ENCODE assay signal across 18 cellular contexts in genomic region chr6:75581231-75581630, GRCh38. TPM values are rescaled to one million over a fixed set of nuclear protein-coding genes. Genes with fewer than 3 reads are reported as not detected.
DNase-seq lines count a peak whose midpoint lies in the region; ATAC-seq and TF ChIP-seq lines count a peak whose summit lies in the region.
"Had no signal": no experiment of that assay in that cellular context is flagged by ENCODE, and none has a peak within 500 bp of the region (broad histone marks: within the 10 kb centered on the region; RNA-seq: fewer than 3 reads in every experiment).

No MANE protein-coding gene starts in this region.

- no peaks in the 10 kb centered on the region for H3F3A ChIP-seq in SK-N-SH (replicated peaks; ENCODE audit: insufficient read depth)

- no peak for TF ChIP-seq RAD21 in SK-N-SH (IDR thresholded peaks at IDR 0.05; ENCODE audit: low read length)

- no peak overlapping the region for H2AFZ ChIP-seq in Karpas-422 (ENCODE audit: low read length)
- no peak overlapping the region for H2AFZ ChIP-seq in SK-N-SH (ENCODE audit: low read depth)

- CTCF ChIA-PET in SK-N-SH (lab: Yijun Ruan, JAX) = no interaction called here

- H3K4me2 ChIP-seq in Karpas-422 (ENCODE audit: low read depth, low read length, poor library complexity, severe bottlenecking) = no peak overlapping the region
- H3K4me2 ChIP-seq in SK-N-SH = no peak overlapping the region
- H3K4me2 ChIP-seq: BLaER1 treated with 17β-estradiol and CSF1 and Interleukin-3, amounts not matched to agents 10 nM and 100 nM had no signal

- WGBS in SK-N-SH (ENCODE audit: low lambda C conversion rate) = 77% methylated on average over 1 of the region's 1 CpG

- no peak for ATAC-seq in activated CD4-positive, CD25-positive, alpha-beta regulatory T cell treated with anti-CD3 and anti-CD28 coated beads, Interleukin-2, amount 50 U/mL, for 24 hours
- no peak for ATAC-seq in omental fat pad (ENCODE audit: low FRiP score)
- ATAC-seq: CD8-positive, alpha-beta T cell had no signal

- DNase-seq in EH (ENCODE audit: low read depth) (peak; percentile 51), Karpas-422 (peak; percentile 27), fibroblast of villous mesenchyme (ENCODE audit: low read depth) (peak; percentile 25), SK-N-SH (no peak), omental fat pad (ENCODE audit: low spot score) (no peak), NCI-H2081 (lab: John Stamatoyannopoulos, UW) (no peak)
- DNase-seq: 8988T; ACHN; BE2C; Caco-2; Calu3; CD4-positive, alpha-beta T cell; CD8-positive, alpha-beta T cell; DMS79 treated with DMSO at 0.1 percent for 48 hours; GF-D8 had no signal

- no peaks in the 10 kb centered on the region for H3K36me3 ChIP-seq in Karpas-422 (ENCODE audit: insufficient read depth, low read length)
- H3K36me3 ChIP-seq in SK-N-SH (replicated peaks in 1 of 2; ENCODE audit: control insufficient read depth in 1 of 2, insufficient read depth in 2 of 2, low read length in 1 of 2) = no peaks in the 10 kb centered on the region
- H3K36me3 ChIP-seq: BE2C; BLaER1 treated with 17β-estradiol and CSF1 and Interleukin-3, amounts not matched to agents 10 nM and 100 nM had no signal

- H3K79me2 ChIP-seq in Karpas-422 (ENCODE audit: low read length) (no peaks in the 10 kb centered on the region), SK-N-SH (ENCODE audit: insufficient read depth) (no peaks in the 10 kb centered on the region)

- TF ChIP-seq CTCF in fibroblast of villous mesenchyme (IDR thresholded peaks at IDR 0.05; ENCODE audit: insufficient read depth, low read depth, low read length) = no peak
- TF ChIP-seq CTCF in SK-N-SH (IDR thresholded peaks at IDR 0.05) = no peak
- no peak for TF ChIP-seq CTCF in omental fat pad (IDR thresholded peaks at IDR 0.05)

- TF ChIP-seq EP300 in SK-N-SH (IDR thresholded peaks at IDR 0.05; ENCODE audit: borderline replicate concordance in 1 of 2, low read depth in 1 of 2, low read length in 1 of 2) = no peak

- H3K4me1 ChIP-seq in Karpas-422 (ENCODE audit: low read length) (no peaks in the 10 kb centered on the region), SK-N-SH (ENCODE audit: control insufficient read depth in 1 of 2, insufficient read depth in 2 of 2, low read depth in 1 of 2, low read length in 1 of 2) (no peaks in the 10 kb centered on the region)
- H3K4me1 ChIP-seq: BE2C; BLaER1 treated with 17β-estradiol and CSF1 and Interleukin-3, amounts not matched to agents 10 nM and 100 nM; Caco-2 had no signal

- H3K27me3 ChIP-seq in Karpas-422 (ENCODE audit: low read length) (no peaks in the 10 kb centered on the region), SK-N-SH (ENCODE audit: insufficient read depth) (no peaks in the 10 kb centered on the region)
- H3K27me3 ChIP-seq: BE2C; BLaER1 treated with 17β-estradiol and CSF1 and Interleukin-3, amounts not matched to agents 10 nM and 100 nM had no signal

- H3K27ac ChIP-seq in Karpas-422 (ENCODE audit: low read length) = no peak overlapping the region
- H3K27ac ChIP-seq in SK-N-SH (ENCODE audit: low read depth in 2 of 2, low read length in 1 of 2) = no peak overlapping the region
- H3K27ac ChIP-seq: BLaER1 treated with 17β-estradiol and CSF1 and Interleukin-3, amounts not matched to agents 10 nM and 100 nM; C4-2B had no signal

- H4K20me1 ChIP-seq in Karpas-422 (ENCODE audit: insufficient read depth, low read depth, low read length) (no peaks in the 10 kb centered on the region), SK-N-SH (ENCODE audit: insufficient read depth) (no peaks in the 10 kb centered on the region)
- H4K20me1 ChIP-seq: BLaER1 treated with 17β-estradiol and CSF1 and Interleukin-3, amounts not matched to agents 10 nM and 100 nM had no signal

- POLR2A ChIA-PET in SK-N-SH (lab: Yijun Ruan, JAX) = no interaction called here

- H3K9me3 ChIP-seq in Karpas-422 (ENCODE audit: low read length) (no peaks in the 10 kb centered on the region), SK-N-SH (no peaks in the 10 kb centered on the region; the same call in 1 of the 2 replicates)
- H3K9me3 ChIP-seq: BE2C had no signal

- H3K9ac ChIP-seq in Karpas-422 (ENCODE audit: low read length) = no peak overlapping the region
- H3K9ac ChIP-seq in SK-N-SH = no peak overlapping the region
- H3K9ac ChIP-seq: BLaER1 treated with 17β-estradiol and CSF1 and Interleukin-3, amounts not matched to agents 10 nM and 100 nM had no signal

- H3K9me2 ChIP-seq in Karpas-422 (replicated peaks; ENCODE audit: insufficient read depth, low read length) (no peaks in the 10 kb centered on the region), SK-N-SH (no peaks in the 10 kb centered on the region)

- H3K4me3 ChIP-seq in Karpas-422 (ENCODE audit: low read length) (no peak overlapping the region), fibroblast of villous mesenchyme (ENCODE audit: low read depth, low read length) (no peak overlapping the region), SK-N-SH (ENCODE audit: low read depth in 2 of 2, low read length in 1 of 2) (no peak overlapping the region)
- H3K4me3 ChIP-seq: BLaER1 treated with 17β-estradiol and CSF1 and Interleukin-3, amounts not matched to agents 10 nM and 100 nM had no signal

TF ChIP-seq in SK-N-SH, 30 proteins besides CTCF, POLR2A, EP300 and RAD21:
- no peak for TF ChIP-seq FOXM1 (IDR thresholded peaks at IDR 0.05; ENCODE audit: low read depth)
- TF ChIP-seq NFIC (IDR thresholded peaks at IDR 0.05; ENCODE audit: borderline replicate concordance) = no peak
- TF ChIP-seq NRF1 (IDR thresholded peaks at IDR 0.05; ENCODE audit: low read depth, low read length) = no peak
- no peak for TF ChIP-seq FOSL2 (IDR thresholded peaks at IDR 0.05; ENCODE audit: borderline replicate concordance, low read depth)
- TF ChIP-seq MEF2A (IDR thresholded peaks at IDR 0.05; ENCODE audit: borderline replicate concordance, low read depth) = no peak
- no peak for TF ChIP-seq EZH2phosphoT487 (IDR thresholded peaks at IDR 0.05; ENCODE audit: borderline replicate concordance, low read depth)
- no peak for TF ChIP-seq TCF12 (IDR thresholded peaks at IDR 0.05)
- TF ChIP-seq, protein P1, sequence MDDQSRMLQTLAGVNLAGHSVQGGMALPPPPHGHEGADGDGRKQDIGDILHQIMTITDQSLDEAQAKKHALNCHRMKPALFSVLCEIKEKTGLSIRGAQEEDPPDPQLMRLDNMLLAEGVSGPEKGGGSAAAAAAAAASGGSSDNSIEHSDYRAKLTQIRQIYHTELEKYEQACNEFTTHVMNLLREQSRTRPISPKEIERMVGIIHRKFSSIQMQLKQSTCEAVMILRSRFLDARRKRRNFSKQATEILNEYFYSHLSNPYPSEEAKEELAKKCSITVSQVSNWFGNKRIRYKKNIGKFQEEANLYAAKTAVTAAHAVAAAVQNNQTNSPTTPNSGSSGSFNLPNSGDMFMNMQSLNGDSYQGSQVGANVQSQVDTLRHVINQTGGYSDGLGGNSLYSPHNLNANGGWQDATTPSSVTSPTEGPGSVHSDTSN (IDR thresholded peaks at IDR 0.05) = no peak
- no peak for TF ChIP-seq ZBTB33 (IDR thresholded peaks at IDR 0.05; ENCODE audit: borderline replicate concordance, low read depth)
- TF ChIP-seq MXI1 (IDR thresholded peaks at IDR 0.05; ENCODE audit: low read depth, low read length) = no peak
- TF ChIP-seq ELF1 (IDR thresholded peaks at IDR 0.05) = no peak

RNA-seq across cellular contexts. Expression of gene SENP6, which starts 20.4 kb away (rescaled TPM):
- 71.4 and 139 TPM in 2 replicates for total RNA-seq in Karpas-422 (2014; rRNA removed; shearing (Covaris generic); ENCODE audit: low replicate concordance)
- 93.1 and 113 TPM in 2 replicates for total RNA-seq in fibroblast of villous mesenchyme
- 16.2 and 18.7 TPM in 2 replicates for polyA plus RNA-seq in SK-N-SH (2012; rRNA removed)
- 21.4 and 29.5 TPM in 2 replicates for polyA plus RNA-seq in SK-N-SH (2012; cell fraction: cytosol; rRNA removed)
- 32.9 and 47.4 TPM in 2 replicates for polyA plus RNA-seq in SK-N-SH (2012; cell fraction: nucleus; rRNA removed)
- total RNA-seq in omental fat pad = 100 to 1,000 TPM in 2 of 4 donors, 10 to 100 TPM in 2; 88.2 to 134 (median 110) TPM

Comparison
In these comparisons a context has a peak if more than half of its experiments do, and no peak if none do; other contexts are left out.
1. DNase-seq: peak in EH (single experiment), Karpas-422 (single experiment) and fibroblast of villous mesenchyme (single experiment); none in SK-N-SH (single experiment), omental fat pad (single experiment) and NCI-H2081 (0 of 2).